Comparison of ENCODE assay signal across 1 cellular context in the genomic region with DNA sequence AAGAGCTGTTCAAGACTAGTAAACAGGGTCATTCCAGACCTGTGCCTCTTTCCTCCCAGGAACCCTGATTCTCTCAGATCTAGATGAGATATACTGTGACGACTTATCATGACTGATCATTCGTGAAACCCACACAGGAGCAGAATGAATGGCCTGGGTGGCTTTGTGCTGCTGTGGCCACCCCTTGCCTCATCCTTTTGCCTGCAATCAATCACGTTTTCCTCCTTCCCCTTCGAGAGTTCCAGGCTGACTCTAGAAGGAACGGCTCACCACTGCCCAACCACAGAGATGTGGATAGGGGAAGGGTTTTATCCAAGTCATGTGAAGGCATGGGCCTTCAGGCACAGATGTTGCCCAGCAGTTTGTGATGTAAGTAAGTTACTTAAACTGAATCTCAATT.
TF ChIP-seq lines count a peak whose summit lies in the region.

No MANE protein-coding gene starts in this region.

TF ChIP-seq in neural cell, 6 proteins besides CTCF, POLR2A, EP300 and RAD21:
- TF ChIP-seq, protein P1, sequence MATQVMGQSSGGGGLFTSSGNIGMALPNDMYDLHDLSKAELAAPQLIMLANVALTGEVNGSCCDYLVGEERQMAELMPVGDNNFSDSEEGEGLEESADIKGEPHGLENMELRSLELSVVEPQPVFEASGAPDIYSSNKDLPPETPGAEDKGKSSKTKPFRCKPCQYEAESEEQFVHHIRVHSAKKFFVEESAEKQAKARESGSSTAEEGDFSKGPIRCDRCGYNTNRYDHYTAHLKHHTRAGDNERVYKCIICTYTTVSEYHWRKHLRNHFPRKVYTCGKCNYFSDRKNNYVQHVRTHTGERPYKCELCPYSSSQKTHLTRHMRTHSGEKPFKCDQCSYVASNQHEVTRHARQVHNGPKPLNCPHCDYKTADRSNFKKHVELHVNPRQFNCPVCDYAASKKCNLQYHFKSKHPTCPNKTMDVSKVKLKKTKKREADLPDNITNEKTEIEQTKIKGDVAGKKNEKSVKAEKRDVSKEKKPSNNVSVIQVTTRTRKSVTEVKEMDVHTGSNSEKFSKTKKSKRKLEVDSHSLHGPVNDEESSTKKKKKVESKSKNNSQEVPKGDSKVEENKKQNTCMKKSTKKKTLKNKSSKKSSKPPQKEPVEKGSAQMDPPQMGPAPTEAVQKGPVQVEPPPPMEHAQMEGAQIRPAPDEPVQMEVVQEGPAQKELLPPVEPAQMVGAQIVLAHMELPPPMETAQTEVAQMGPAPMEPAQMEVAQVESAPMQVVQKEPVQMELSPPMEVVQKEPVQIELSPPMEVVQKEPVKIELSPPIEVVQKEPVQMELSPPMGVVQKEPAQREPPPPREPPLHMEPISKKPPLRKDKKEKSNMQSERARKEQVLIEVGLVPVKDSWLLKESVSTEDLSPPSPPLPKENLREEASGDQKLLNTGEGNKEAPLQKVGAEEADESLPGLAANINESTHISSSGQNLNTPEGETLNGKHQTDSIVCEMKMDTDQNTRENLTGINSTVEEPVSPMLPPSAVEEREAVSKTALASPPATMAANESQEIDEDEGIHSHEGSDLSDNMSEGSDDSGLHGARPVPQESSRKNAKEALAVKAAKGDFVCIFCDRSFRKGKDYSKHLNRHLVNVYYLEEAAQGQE (IDR thresholded peaks at IDR 0.05; ENCODE audit: borderline replicate concordance), result no peak
- TF ChIP-seq EZH2 (IDR thresholded peaks at IDR 0.05; ENCODE audit: borderline replicate concordance, insufficient read depth, low read length, poor library complexity, severe bottlenecking) (no peak), SMC3 (conservative IDR thresholded peaks at IDR 0.05; ENCODE audit: poor library complexity) (no peak), TAF1 (IDR thresholded peaks at IDR 0.05; ENCODE audit: low read depth) (no peak), MXI1 (conservative IDR thresholded peaks at IDR 0.05; ENCODE audit: poor library complexity, severe bottlenecking) (no peak), POLR2AphosphoS5 (IDR thresholded peaks at IDR 0.05) (no peak)
